Comparison of ENCODE assay signal across 1 cellular context in the genomic region with DNA sequence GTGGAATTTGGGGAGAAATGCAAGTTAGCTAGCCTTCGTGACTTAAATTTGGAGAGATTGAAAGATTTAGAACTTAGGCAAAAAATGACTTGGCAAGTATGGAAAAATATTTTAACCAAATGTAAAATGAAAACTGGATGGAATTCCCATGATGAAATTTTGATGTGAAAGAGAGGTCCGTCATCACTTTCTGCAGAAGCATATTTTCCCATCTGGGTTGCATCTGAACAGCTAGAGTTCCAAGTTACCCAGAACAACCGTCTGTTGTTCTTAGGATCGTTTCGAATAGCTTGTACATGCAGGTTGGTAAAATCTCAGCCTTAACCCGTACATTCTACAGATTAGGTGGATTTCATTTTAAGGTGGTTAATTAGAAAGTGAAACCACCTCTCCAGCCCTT.
A peak's percentile ranks its signal among the peaks of the same experiment; 100 is the strongest.
TF ChIP-seq lines count a peak whose summit lies in the region.

No MANE protein-coding gene starts in this region.

TF ChIP-seq in HepG2, 621 proteins besides CTCF, POLR2A, EP300 and RAD21:
- TF ChIP-seq ZNF761 (CRISPR knock-in tag; conservative IDR thresholded peaks at IDR 0.05): no peak
- peak; percentile 76 for TF ChIP-seq RBM22 (optimal IDR thresholded peaks at IDR 0.05; ENCODE audit: low read length)
- TF ChIP-seq AGO2 (optimal IDR thresholded peaks at IDR 0.05; ENCODE audit: low read depth, low read length): peak; percentile 39
TF ChIP-seq in HepG2: peak in this region for 2.
